Comparison of ENCODE assay signal across 8 cellular contexts in the genomic region with DNA sequence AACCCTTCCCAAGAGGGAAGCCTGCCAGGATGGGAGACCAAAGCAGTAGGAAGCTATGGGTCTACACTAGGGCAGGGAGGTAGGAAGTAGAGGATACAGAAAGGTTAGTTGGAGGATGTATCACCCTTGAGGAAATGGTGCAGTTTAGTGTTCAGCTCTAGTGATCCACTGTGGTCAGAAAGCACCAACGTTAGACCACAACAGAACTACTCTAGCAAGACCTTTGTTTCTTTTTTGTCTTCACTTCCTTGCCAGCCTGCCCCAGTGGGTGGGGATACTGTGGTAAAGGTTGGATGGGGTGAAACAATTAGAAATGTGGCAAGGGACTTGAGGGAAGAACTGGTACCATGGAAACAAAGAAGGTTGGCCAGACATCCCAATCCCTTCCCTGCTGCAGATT.
A peak's percentile ranks its signal among the peaks of the same experiment; 100 is the strongest.
DNase-seq lines count a peak whose midpoint lies in the region; ATAC-seq lines count a peak whose summit lies in the region.

No MANE protein-coding gene starts in this region.

- intact Hi-C loops in left ventricle myocardium superior (cut with micrococcal nuclease) = no loop called here

- no peak overlapping the region for H2BK12ac ChIP-seq in mesenchymal stem cell (ENCODE audit: low read length in 2 of 2)

- peak overlapping the region; percentile 82 for H4K8ac ChIP-seq in mesenchymal stem cell (ENCODE audit: low read length)

- no peak overlapping the region for H3K4me3 ChIP-seq in mesenchymal stem cell (ENCODE audit: insufficient read depth in 1 of 2, low read depth in 1 of 2, low read length in 2 of 2)

- peak overlapping the region; percentile 79 for H2BK120ac ChIP-seq in mesenchymal stem cell (ENCODE audit: low read depth, low read length)

- no peaks in the 10 kb centered on the region for H3K9me3 ChIP-seq in mesenchymal stem cell (ENCODE audit: control insufficient read depth, low read length)

- H3K36me3 ChIP-seq in mesenchymal stem cell (ENCODE audit: control insufficient read depth in 1 of 2, insufficient read depth in 2 of 2, low read depth in 1 of 2, low read length in 2 of 2) = no peaks in the 10 kb centered on the region

- H3K79me1 ChIP-seq in mesenchymal stem cell (replicated peaks; ENCODE audit: low read length, poor library complexity, severe bottlenecking) = no peaks in the 10 kb centered on the region

- peak overlapping the region in 1 of 2 experiments; percentile 41 for H3K18ac ChIP-seq in mesenchymal stem cell (ENCODE audit: low read depth in 1 of 2, low read length in 2 of 2)

- H4K91ac ChIP-seq in mesenchymal stem cell (ENCODE audit: low read length) = no peak overlapping the region

- no peak overlapping the region for H3K4ac ChIP-seq in mesenchymal stem cell (ENCODE audit: low read depth in 1 of 2, low read length in 2 of 2)

- no peak overlapping the region for H3K14ac ChIP-seq in mesenchymal stem cell (ENCODE audit: low read length in 2 of 2)

- no peak overlapping the region for H3K4me2 ChIP-seq in mesenchymal stem cell (ENCODE audit: low read length, poor library complexity, severe bottlenecking)

- no peak overlapping the region for H3K9ac ChIP-seq in mesenchymal stem cell (ENCODE audit: low read length)

- DNase-seq in Kasumi-1 (lab: John Stamatoyannopoulos, UW) (peak; percentile 64 to 68), mesenchymal stem cell (no peak), T1000 (lab: John Stamatoyannopoulos, UW) (no peak), NCI-H2081 (lab: John Stamatoyannopoulos, UW) (no peak), left ventricle myocardium superior (no peak)
- DNase-seq in activated CD8-positive, alpha-beta memory T cell treated with anti-CD3 and anti-CD28 coated beads, Interleukin-2, amount 50 U/mL, for 48 hours = no peak

- no peak overlapping the region for H2AFZ ChIP-seq in mesenchymal stem cell (ENCODE audit: low read depth, low read length)

- H3K4me1 ChIP-seq in mesenchymal stem cell (ENCODE audit: control insufficient read depth, insufficient read depth, low read depth, low read length) = peaks cover 4% of the 10 kb centered on the region

- no peak overlapping the region for H2AK5ac ChIP-seq in mesenchymal stem cell (ENCODE audit: low read length, severe bottlenecking)

- peak; percentile 99 for ATAC-seq in GM18870 (IDR thresholded peaks at IDR 0.05; ENCODE audit: unreplicated experiment)
- ATAC-seq in HG02642 (IDR thresholded peaks at IDR 0.05; ENCODE audit: poor library complexity, unreplicated experiment) = peak; percentile 97
- ATAC-seq in left ventricle myocardium superior = no peak

- no peak overlapping the region for H2BK15ac ChIP-seq in mesenchymal stem cell (ENCODE audit: low read depth, poor library complexity, severe bottlenecking)

- H3K27me3 ChIP-seq in mesenchymal stem cell (ENCODE audit: control insufficient read depth in 1 of 2, insufficient read depth in 1 of 2, low read length in 2 of 2) = no peaks in the 10 kb centered on the region

- no peak overlapping the region for H3K27ac ChIP-seq in mesenchymal stem cell (ENCODE audit: low read length, poor library complexity, severe bottlenecking)

- no CpG with 5 or more reads among the region's 1 CpG for WGBS in mesenchymal stem cell

- H3K23ac ChIP-seq in mesenchymal stem cell (ENCODE audit: low read length in 2 of 2) = no peak overlapping the region

- no peak overlapping the region for H2BK5ac ChIP-seq in mesenchymal stem cell (ENCODE audit: low read depth, low read length, poor library complexity, severe bottlenecking)

Comparison
In these comparisons a context has a peak if more than half of its experiments do, and no peak if none do; other contexts are left out.
1. DNase-seq: peak in Kasumi-1 (2 of 2); none in mesenchymal stem cell (single experiment), T1000 (single experiment), NCI-H2081 (0 of 2), activated CD8-positive, alpha-beta memory T cell treated with anti-CD3 and anti-CD28 coated beads, Interleukin-2, amount 50 U/mL, for 48 hours (single experiment) and left ventricle myocardium superior (single experiment).